7 cellular contexts compared by ENCODE assay signal in the genomic region with DNA sequence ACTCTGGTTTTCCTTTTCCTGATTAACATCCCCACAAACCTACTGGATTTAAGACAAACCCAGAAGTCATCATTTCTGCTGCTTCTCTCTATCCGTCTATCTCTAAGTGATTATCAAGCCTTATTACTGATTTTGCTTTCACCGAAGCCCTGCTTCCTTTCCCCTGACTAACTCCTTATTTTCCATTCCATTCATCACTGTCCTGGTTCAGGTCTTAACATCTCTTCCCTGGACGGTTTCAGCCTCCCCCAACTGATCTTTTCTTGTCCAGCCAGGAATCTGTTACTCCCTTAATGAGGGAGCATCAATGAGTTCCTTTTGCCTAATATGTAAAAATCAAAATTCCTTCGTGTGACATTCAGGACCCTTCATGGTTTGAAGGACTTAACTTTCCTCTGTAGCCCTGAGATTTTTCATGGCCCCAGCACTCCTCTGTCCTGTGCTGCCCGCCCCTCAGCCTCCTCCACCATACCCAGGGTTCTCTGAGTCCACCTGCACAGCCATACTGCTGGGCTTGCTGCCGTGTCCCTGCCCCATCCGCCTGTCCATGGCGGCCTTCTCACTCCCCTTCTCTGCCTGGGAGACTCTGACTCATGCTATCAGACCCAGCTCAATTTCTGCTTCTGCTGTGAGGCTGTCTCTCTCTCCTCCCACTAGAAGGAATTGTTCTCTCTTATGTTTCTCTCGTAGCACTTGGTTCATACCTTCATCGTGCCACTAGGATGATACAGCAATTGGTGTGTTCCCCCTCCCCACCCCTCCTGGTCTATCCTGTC.
A peak's percentile ranks its signal among the peaks of the same experiment; 100 is the strongest.
DNase-seq lines count a peak whose midpoint lies in the region; ATAC-seq and TF ChIP-seq lines count a peak whose summit lies in the region.

No MANE protein-coding gene starts in this region.

- peak overlapping the region; percentile 25; the same call in 1 of the 2 replicates for H3K9ac ChIP-seq in GM23248
- H3K9ac ChIP-seq in skeletal muscle tissue (ENCODE audit: low read depth in 1 of 3, low read length in 3 of 3): no peak overlapping the region

- peak; percentile 73 for DNase-seq in GM23248
- no peak for DNase-seq in T-cell
- peak; percentile 59 for DNase-seq in fibroblast of the aortic adventitia (ENCODE audit: low read depth)
- no peak for DNase-seq in stimulated activated CD4-positive, alpha-beta T cell treated with anti-CD3 and anti-CD28 coated beads, Interleukin-4, amount 100 ng/mL, for 4 hours

- H3K4me3 ChIP-seq in GM23248: no peak overlapping the region
- no peak overlapping the region for H3K4me3 ChIP-seq in fibroblast of the aortic adventitia (ENCODE audit: low read depth, low read length)
- no peak overlapping the region for H3K4me3 ChIP-seq in skeletal muscle tissue (ENCODE audit: low read length in 3 of 3)

- no peak overlapping the region for H3K4me3 Mint-ChIP-seq in T-cell

- H3K4me2 ChIP-seq in GM23248 (ENCODE audit: unreplicated experiment): peak overlapping the region; percentile 38

- no peaks in the 10 kb centered on the region for H3K9me3 Mint-ChIP-seq in T-cell

- POLR2A ChIA-PET in T-cell (lab: Charles Lee): no interaction called here

- peaks cover under 1% of the 10 kb centered on the region; the same call in 1 of the 2 replicates for H3K9me2 ChIP-seq in GM23248 (ENCODE audit: insufficient read depth)

- in situ Hi-C loops in GM23248 (cut with MboI): no loop called here

- no peaks in the 10 kb centered on the region for H3K27me3 Mint-ChIP-seq in T-cell

- no peak for ATAC-seq in T-cell (replicated peaks in 1 of 4)
- no peak for ATAC-seq in HG02763 (IDR thresholded peaks at IDR 0.05; ENCODE audit: unreplicated experiment)
- no peak for ATAC-seq in HG03175 (IDR thresholded peaks at IDR 0.05; ENCODE audit: unreplicated experiment)

- H3K27me3 ChIP-seq in GM23248 (replicated peaks; ENCODE audit: insufficient read depth) (no peaks in the 10 kb centered on the region), skeletal muscle tissue (ENCODE audit: control insufficient read depth in 3 of 3, insufficient read depth in 3 of 3, low read length in 3 of 3) (no peaks in the 10 kb centered on the region)

- no peak for TF ChIP-seq CTCF in fibroblast of the aortic adventitia (IDR thresholded peaks at IDR 0.05; ENCODE audit: insufficient read depth, low read length)

- H3K4me1 ChIP-seq in GM23248 (ENCODE audit: insufficient read depth) (peaks cover 67% of the 10 kb centered on the region), skeletal muscle tissue (ENCODE audit: control insufficient read depth in 3 of 3, insufficient read depth in 3 of 3, low read length in 3 of 3) (peaks cover 29 to 34% (median 34%) of the 10 kb centered on the region in 3 donors)

- no peaks in the 10 kb centered on the region for H4K20me1 ChIP-seq in GM23248 (ENCODE audit: insufficient read depth)

- WGBS in GM23248 (ENCODE audit: low coverage in 1 of 2, low lambda C conversion rate in 2 of 2, missing lambda C conversion rate in 2 of 2), 2 experiments: 72 to 74% methylated on average over 10 of the region's 10 CpGs

- 0 out of 2 replicates have a peak, but pooled peaks cover 3% of the 10 kb centered on the region for H3K79me2 ChIP-seq in GM23248 (ENCODE audit: insufficient read depth)

- H3K27ac Mint-ChIP-seq in T-cell: peak overlapping the region; percentile 67 to 74

- CTCF ChIA-PET in T-cell (lab: Charles Lee): interaction anchor here in 1 of 2 donors (0.6 kb wide), 1 partner anchor 121 kb away, joined by 3 read pairs; no protein-coding TSS in a partner anchor

- H3K9me3 ChIP-seq in GM23248 (ENCODE audit: low read depth) (no peaks in the 10 kb centered on the region), skeletal muscle tissue (ENCODE audit: control insufficient read depth in 3 of 3, low read length in 3 of 3) (no peaks in the 10 kb centered on the region)

- peak overlapping the region; percentile 25; the same call in 1 of the 2 replicates for H2AFZ ChIP-seq in GM23248

- H3F3A ChIP-seq in GM23248 (ENCODE audit: insufficient read depth): peaks cover 57% of the 10 kb centered on the region

- H3K36me3 ChIP-seq in GM23248 (ENCODE audit: low read depth) (no peaks in the 10 kb centered on the region), skeletal muscle tissue (ENCODE audit: control insufficient read depth in 3 of 3, insufficient read depth in 3 of 3, low read length in 3 of 3) (no peaks in the 10 kb centered on the region)

- peak overlapping the region; percentile 46 for H3K27ac ChIP-seq in GM23248
- H3K27ac ChIP-seq in skeletal muscle tissue (ENCODE audit: low read depth, low read length): peak overlapping the region; percentile 59

- peaks cover 51% of the 10 kb centered on the region for H3K36me3 Mint-ChIP-seq in T-cell

- peaks cover 70 to 87% (median 85%) of the 10 kb centered on the region in 3 donors for H3K4me1 Mint-ChIP-seq in T-cell

Comparison
In these comparisons a context has a peak if more than half of its experiments do, and no peak if none do; other contexts are left out.
1. DNase-seq: peak in GM23248 (single experiment) and fibroblast of the aortic adventitia (single experiment); none in T-cell (0 of 34) and stimulated activated CD4-positive, alpha-beta T cell treated with anti-CD3 and anti-CD28 coated beads, Interleukin-4, amount 100 ng/mL, for 4 hours (0 of 2).